14 cellular contexts compared by ENCODE assay signal in the genomic region with DNA sequence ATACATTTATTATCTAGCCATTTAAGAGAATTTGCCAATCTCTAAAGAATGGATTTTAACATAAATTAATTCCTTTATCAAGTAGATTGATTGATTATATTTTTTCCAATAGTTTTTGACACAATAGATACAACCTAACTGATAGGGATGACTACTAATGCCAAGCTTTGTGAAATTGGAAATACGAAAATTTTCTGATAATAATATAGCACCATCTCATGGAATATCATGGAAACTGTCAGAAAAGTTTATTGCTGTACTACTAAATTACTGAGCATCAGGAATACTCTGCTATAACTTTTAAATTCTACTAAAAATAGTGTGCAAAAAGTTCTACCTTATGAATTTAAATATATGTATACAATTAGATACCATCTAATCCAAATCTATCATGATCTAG.
A peak's percentile ranks its signal among the peaks of the same experiment; 100 is the strongest.
DNase-seq lines count a peak whose midpoint lies in the region; TF ChIP-seq lines count a peak whose summit lies in the region.
"Had no signal": no experiment of that assay in that cellular context is flagged by ENCODE, and none has a peak within 500 bp of the region (broad histone marks: within the 10 kb centered on the region; RNA-seq: fewer than 3 reads in every experiment).

No MANE protein-coding gene starts in this region.

- H3K9ac ChIP-seq in OCI-LY3 (ENCODE audit: low read length), result no peak overlapping the region
- H3K9ac ChIP-seq in Karpas-422 (ENCODE audit: low read length), result no peak overlapping the region

- H3K27me3 ChIP-seq in OCI-LY3 (ENCODE audit: low read depth, low read length), result no peaks in the 10 kb centered on the region
- H3K27me3 ChIP-seq in Karpas-422 (ENCODE audit: low read length), result no peaks in the 10 kb centered on the region

- H3K4me1 ChIP-seq in OCI-LY3 (ENCODE audit: low read length), result peaks cover 15% of the 10 kb centered on the region
- H3K4me1 ChIP-seq in Karpas-422 (ENCODE audit: low read length), result peaks cover 11% of the 10 kb centered on the region

- peak; percentile 24 for DNase-seq in NCI-H510A treated with DMSO at 0.1 percent for 48 hours (lab: John Stamatoyannopoulos, UW)
- DNase-seq in NCI-H510A (lab: John Stamatoyannopoulos, UW), result no peak
- no peak for DNase-seq in epithelial cell of proximal tubule (ENCODE audit: low read depth)
- no peak for DNase-seq in Karpas-422
- DNase-seq in GM13977 (ENCODE audit: low spot score), result no peak
- DNase-seq in cardiac septum (ENCODE audit: low spot score), result no peak
- no peak for DNase-seq in UCSD-AML1 (lab: John Stamatoyannopoulos, UW; ENCODE audit: unreplicated experiment)
- DNase-seq: activated CD4-positive, alpha-beta T cell treated with anti-CD3 and anti-CD28 coated beads, Interleukin-2, amount 50 U/mL, for 1 hour; activated T-cell treated with anti-CD3 and anti-CD28 coated beads, Interleukin-2, amount 50 U/mL, for 1 hour; effector CD4-positive, alpha-beta T cell; hypothalamus; left cardiac atrium; stimulated activated CD4-positive, alpha-beta T cell treated with anti-CD3 and anti-CD28 coated beads, Interleukin-2, amount 100 ng/mL, for 48 hours had no signal

- H3K4me2 ChIP-seq in OCI-LY3 (ENCODE audit: low read length), result no peak overlapping the region
- H3K4me2 ChIP-seq in Karpas-422 (ENCODE audit: low read depth, low read length, poor library complexity, severe bottlenecking), result no peak overlapping the region

- no peaks in the 10 kb centered on the region for H3K79me2 ChIP-seq in OCI-LY3 (ENCODE audit: low read length)
- no peaks in the 10 kb centered on the region for H3K79me2 ChIP-seq in Karpas-422 (ENCODE audit: low read length)

- H3K9me2 ChIP-seq in Karpas-422 (replicated peaks; ENCODE audit: insufficient read depth, low read length), result no peaks in the 10 kb centered on the region

- H2AFZ ChIP-seq in OCI-LY3 (ENCODE audit: low read depth, low read length), result no peak overlapping the region
- H2AFZ ChIP-seq in Karpas-422 (ENCODE audit: low read length), result no peak overlapping the region

- TF ChIP-seq CTCF in OCI-LY3 (IDR thresholded peaks at IDR 0.05; ENCODE audit: low read depth, low read length) (peak; percentile 36; the same call in 1 of the 2 replicates), epithelial cell of proximal tubule (conservative IDR thresholded peaks at IDR 0.05; ENCODE audit: low read depth, low read length) (peak; percentile 36), GM13977 (IDR thresholded peaks at IDR 0.05; ENCODE audit: extremely low read depth, insufficient read depth, missing control alignments) (no peak)

- H3K36me3 ChIP-seq in OCI-LY3 (replicated peaks; ENCODE audit: low read depth, low read length) (no peaks in the 10 kb centered on the region), Karpas-422 (ENCODE audit: insufficient read depth, low read length) (no peaks in the 10 kb centered on the region)

- H3K4me3 ChIP-seq in OCI-LY3 (ENCODE audit: low read length), result no peak overlapping the region
- H3K4me3 ChIP-seq in epithelial cell of proximal tubule (ENCODE audit: low read depth, low read length), result no peak overlapping the region
- no peak overlapping the region for H3K4me3 ChIP-seq in Karpas-422 (ENCODE audit: low read length)

- no peak overlapping the region for H3K27ac ChIP-seq in OCI-LY3 (ENCODE audit: low read length)
- H3K27ac ChIP-seq in Karpas-422 (ENCODE audit: low read length), result no peak overlapping the region

- intact Hi-C loops in cardiac septum (cut with DNase I), result no loop called here

- no peaks in the 10 kb centered on the region for H3K9me3 ChIP-seq in OCI-LY3 (ENCODE audit: insufficient read depth, low read length)
- H3K9me3 ChIP-seq in Karpas-422 (ENCODE audit: low read length), result no peaks in the 10 kb centered on the region

- H4K20me1 ChIP-seq in OCI-LY3 (ENCODE audit: insufficient read depth, low read length) (no peaks in the 10 kb centered on the region), Karpas-422 (ENCODE audit: insufficient read depth, low read depth, low read length) (no peaks in the 10 kb centered on the region)

- in situ Hi-C loops in GM13977 (cut with MboI; ENCODE audit: low pct_unique_long_range_greater_than_20kb, low sequenced_read_pairs, unreplicated experiment), result no loop called here
